Comparison of ENCODE assay signal across 1 cellular context in genomic region chr6:106745824-106746610, GRCh38.
TF ChIP-seq lines count a peak whose summit lies in the region.

No MANE protein-coding gene starts in this region.

TF ChIP-seq in H1, 55 proteins besides CTCF, POLR2A, EP300 and RAD21 (continued from another document):
- TF ChIP-seq CEBPB (IDR thresholded peaks at IDR 0.05; ENCODE audit: low read depth, low read length) (no peak), CREB1 (IDR thresholded peaks at IDR 0.05) (no peak), CBX8 (IDR thresholded peaks at IDR 0.05; ENCODE audit: borderline replicate concordance, low read depth, low read length) (no peak)
